Comparison of ENCODE assay signal across 1 cellular context in genomic region chr12:3034067-3034750, GRCh38.
TF ChIP-seq lines count a peak whose summit lies in the region.

No MANE protein-coding gene starts in this region.

TF ChIP-seq in HEK293, 187 proteins besides CTCF, POLR2A, EP300 and RAD21 (continued from another document):
- TF ChIP-seq ZNF274 (IDR thresholded peaks at IDR 0.05; ENCODE audit: low read length) (no peak), ZNF274 (tag by site-specific recombination; IDR thresholded peaks at IDR 0.05; ENCODE audit: borderline replicate concordance) (no peak), KLF10 (tag by site-specific recombination; IDR thresholded peaks at IDR 0.05) (no peak), ZNF837 (tag by site-specific recombination; IDR thresholded peaks at IDR 0.05) (no peak), PATZ1 (tag by site-specific recombination; IDR thresholded peaks at IDR 0.05) (0 out of 2 replicates have a peak, but pooled peaks have one; percentile 37), ZNF843 (tag by site-specific recombination; IDR thresholded peaks at IDR 0.05) (no peak), ZNF658 (tag by site-specific recombination; IDR thresholded peaks at IDR 0.05) (no peak), ZBTB17 (tag by site-specific recombination; IDR thresholded peaks at IDR 0.05) (peak; percentile 67), ZNF26 (tag by site-specific recombination; IDR thresholded peaks at IDR 0.05) (no peak), ZNF654 (tag by site-specific recombination; IDR thresholded peaks at IDR 0.05; ENCODE audit: low read depth) (peak; percentile 56), ZNF707 (tag by site-specific recombination; IDR thresholded peaks at IDR 0.05) (no peak), ZBTB21 (tag by site-specific recombination; IDR thresholded peaks at IDR 0.05) (no peak), ZNF660 (tag by site-specific recombination; IDR thresholded peaks at IDR 0.05) (peak; percentile 85), ZNF10 (tag by site-specific recombination; IDR thresholded peaks at IDR 0.05) (peak; percentile 60; the same call in 1 of the 2 replicates), GLIS1 (tag by site-specific recombination; IDR thresholded peaks at IDR 0.05) (peak; percentile 69), ZIC2 (tag by site-specific recombination; IDR thresholded peaks at IDR 0.05) (no peak), ZFHX2 (tag by site-specific recombination; conservative IDR thresholded peaks at IDR 0.05) (0 out of 2 replicates have a peak, but pooled peaks have one; percentile 12), ZNF529 (tag by site-specific recombination; IDR thresholded peaks at IDR 0.05; ENCODE audit: insufficient replicate concordance) (no peak), GLIS2 (tag by site-specific recombination; IDR thresholded peaks at IDR 0.05) (peak; percentile 14; the same call in 1 of the 2 replicates)
TF ChIP-seq in HEK293: peak in this region for 12.
